Comparison of ENCODE assay signal across 9 cellular contexts in the genomic region with DNA sequence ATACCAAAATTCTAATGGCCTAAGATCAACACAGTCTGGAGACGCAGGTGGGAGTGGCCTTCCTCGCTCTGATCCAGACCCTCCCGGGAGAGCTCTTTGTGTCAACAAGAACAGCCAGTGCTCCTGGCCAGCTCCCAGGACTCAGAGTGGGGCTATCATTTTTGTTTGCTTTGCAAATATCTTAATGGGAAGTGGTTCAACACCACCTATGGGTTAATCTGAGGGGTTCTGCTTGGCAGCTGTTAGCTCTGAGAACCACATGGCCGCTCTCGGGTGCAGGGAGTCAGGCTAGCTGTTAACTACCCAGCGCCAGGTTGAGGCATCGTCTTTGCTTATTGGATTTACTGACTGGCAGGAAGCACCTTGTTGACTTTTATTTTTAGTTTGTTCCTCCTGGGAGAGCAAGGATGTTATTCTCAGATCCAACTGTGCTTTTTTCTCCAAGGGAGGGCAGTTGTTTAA.
DNase-seq lines count a peak whose midpoint lies in the region; ATAC-seq and TF ChIP-seq lines count a peak whose summit lies in the region.
"Had no signal": no experiment of that assay in that cellular context is flagged by ENCODE, and none has a peak within 500 bp of the region (broad histone marks: within the 10 kb centered on the region; RNA-seq: fewer than 3 reads in every experiment).

No MANE protein-coding gene starts in this region.

- H3K9me3 Mint-ChIP-seq in activated T-helper 2 cell treated with anti-CD3 and anti-CD28 coated beads, Interferon-gamma antibody, Interleukin-2, Interleukin-4, amounts not matched to agents 10 μg/mL and 5 μg/mL and 100 μg/mL, durations not matched to agents 14 hours and 24 hours and 36 hours = no peaks in the 10 kb centered on the region
- H3K9me3 Mint-ChIP-seq: central memory CD8-positive, alpha-beta T cell had no signal

- peaks cover 10% of the 10 kb centered on the region for H3K27me3 Mint-ChIP-seq in activated T-helper 2 cell treated with anti-CD3 and anti-CD28 coated beads, Interferon-gamma antibody, Interleukin-2, Interleukin-4, amounts not matched to agents 10 μg/mL and 5 μg/mL and 100 μg/mL, durations not matched to agents 14 hours and 24 hours and 36 hours (ENCODE audit: low read depth)

- no peaks in the 10 kb centered on the region for H3K36me3 Mint-ChIP-seq in activated T-helper 2 cell treated with anti-CD3 and anti-CD28 coated beads, Interferon-gamma antibody, Interleukin-2, Interleukin-4, amounts not matched to agents 10 μg/mL and 5 μg/mL and 100 μg/mL, durations not matched to agents 14 hours and 24 hours and 36 hours (ENCODE audit: low read depth)

- H3K27me3 ChIP-seq in H7 (ENCODE audit: control insufficient read depth, insufficient read depth, low read length) = no peaks in the 10 kb centered on the region

- no peak overlapping the region for H3K4me3 Mint-ChIP-seq in activated T-helper 2 cell treated with anti-CD3 and anti-CD28 coated beads, Interferon-gamma antibody, Interleukin-2, Interleukin-4, amounts not matched to agents 10 μg/mL and 5 μg/mL and 100 μg/mL, durations not matched to agents 14 hours and 24 hours and 36 hours (ENCODE audit: low read depth)
- H3K4me3 Mint-ChIP-seq: central memory CD8-positive, alpha-beta T cell had no signal

- H3K9me2 ChIP-seq in OCI-LY7 (ENCODE audit: insufficient read depth, low read length) = no peaks in the 10 kb centered on the region

- no peaks in the 10 kb centered on the region for H3K79me2 ChIP-seq in OCI-LY7 (ENCODE audit: insufficient read depth, low read depth, low read length)

- no peak overlapping the region for H3K27ac ChIP-seq in OCI-LY7 (ENCODE audit: low read depth, low read length, poor library complexity, severe bottlenecking)

- CTCF ChIA-PET in OCI-LY7 (lab: Charles Lee; ENCODE audit: unreplicated experiment) = no interaction called here

- BruUV-seq in OCI-LY7 (replicated peaks; lab: Mats Ljungman, UMichigan) = no TSS peak

- no peak overlapping the region for H3K27ac Mint-ChIP-seq in activated T-helper 2 cell treated with anti-CD3 and anti-CD28 coated beads, Interferon-gamma antibody, Interleukin-2, Interleukin-4, amounts not matched to agents 10 μg/mL and 5 μg/mL and 100 μg/mL, durations not matched to agents 14 hours and 24 hours and 36 hours

- no peaks in the 10 kb centered on the region for H3K4me1 ChIP-seq in OCI-LY7 (ENCODE audit: insufficient read depth, low read length, poor library complexity, severe bottlenecking)

- peak; percentile 40 for DNase-seq in H7
- DNase-seq in NCI-H69 (lab: John Stamatoyannopoulos, UW) = peak; percentile 98
- DNase-seq in fibroblast of mammary gland (ENCODE audit: low read depth) = peak; percentile 85
- DNase-seq in pons (ENCODE audit: low spot score) = peak; percentile 48
- DNase-seq in activated T-helper 2 cell treated with anti-CD3 and anti-CD28 coated beads, Interferon-gamma antibody, Interleukin-2, Interleukin-4, amounts not matched to agents 10 μg/mL and 5 μg/mL and 100 μg/mL, durations not matched to agents 14 hours and 24 hours and 36 hours (ENCODE audit: low spot score) = no peak
- no peak for DNase-seq in OCI-LY7 (ENCODE audit: low spot score)
- no peak for DNase-seq in activated CD4-positive, alpha-beta T cell treated with anti-CD3 and anti-CD28 coated beads for 48 hours

- POLR2A ChIA-PET in OCI-LY7 (lab: Charles Lee) = interaction anchor here (0.6 to 0.7 kb wide), 2 partner anchors 67 to 345 kb away, joined by 3 read pairs; no protein-coding TSS in a partner anchor

- H3K4me1 Mint-ChIP-seq in activated T-helper 2 cell treated with anti-CD3 and anti-CD28 coated beads, Interferon-gamma antibody, Interleukin-2, Interleukin-4, amounts not matched to agents 10 μg/mL and 5 μg/mL and 100 μg/mL, durations not matched to agents 14 hours and 24 hours and 36 hours (ENCODE audit: low read depth) = peaks cover 3% of the 10 kb centered on the region
- H3K4me1 Mint-ChIP-seq: central memory CD8-positive, alpha-beta T cell had no signal

- TF ChIP-seq CTCF in fibroblast of mammary gland (conservative IDR thresholded peaks at IDR 0.05; ENCODE audit: control insufficient read depth, insufficient read depth, low read depth, low read length) = no peak
- no peak for TF ChIP-seq CTCF in OCI-LY7 (conservative IDR thresholded peaks at IDR 0.05; ENCODE audit: low read length)

- intact Hi-C loops in activated T-helper 2 cell treated with anti-CD3 and anti-CD28 coated beads, Interferon-gamma antibody, Interleukin-2, Interleukin-4, amounts not matched to agents 10 μg/mL and 5 μg/mL and 100 μg/mL, durations not matched to agents 14 hours and 24 hours and 36 hours (cut with micrococcal nuclease) = no loop called here
- intact Hi-C loops in OCI-LY7 (cut with micrococcal nuclease; ENCODE audit: unreplicated experiment) = no loop called here

- H3K4me3 ChIP-seq in H7 (ENCODE audit: insufficient read depth, low read depth, low read length) (no peak overlapping the region), fibroblast of mammary gland (ENCODE audit: control insufficient read depth, low read depth, low read length) (no peak overlapping the region), OCI-LY7 (ENCODE audit: low read depth, low read length, poor library complexity, severe bottlenecking) (no peak overlapping the region)

- H4K20me1 ChIP-seq in OCI-LY7 (ENCODE audit: insufficient read depth, low read length) = no peaks in the 10 kb centered on the region

- no peak for ATAC-seq in GM19328 (IDR thresholded peaks at IDR 0.05; ENCODE audit: unreplicated experiment)

- H2AFZ ChIP-seq in OCI-LY7 (ENCODE audit: low read length) = no peak overlapping the region

- H3K9me3 ChIP-seq in OCI-LY7 (ENCODE audit: low read length) = no peaks in the 10 kb centered on the region

- no peak overlapping the region for H3K4me2 ChIP-seq in OCI-LY7 (ENCODE audit: low read length)

- H3K36me3 ChIP-seq in H7 (replicated peaks; ENCODE audit: control insufficient read depth, insufficient read depth, low read length) (no peaks in the 10 kb centered on the region), OCI-LY7 (ENCODE audit: insufficient read depth, low read length) (no peaks in the 10 kb centered on the region)

Comparison
In these comparisons a context has a peak if more than half of its experiments do, and no peak if none do; other contexts are left out.
1. DNase-seq: peak in H7 (single experiment), NCI-H69 (single experiment), fibroblast of mammary gland (single experiment) and pons (single experiment); none in activated T-helper 2 cell treated with anti-CD3 and anti-CD28 coated beads, Interferon-gamma antibody, Interleukin-2, Interleukin-4, amounts not matched to agents 10 μg/mL and 5 μg/mL and 100 μg/mL, durations not matched to agents 14 hours and 24 hours and 36 hours (single experiment), OCI-LY7 (single experiment) and activated CD4-positive, alpha-beta T cell treated with anti-CD3 and anti-CD28 coated beads for 48 hours (single experiment).